1 cellular context compared by ENCODE assay signal in the genomic region with DNA sequence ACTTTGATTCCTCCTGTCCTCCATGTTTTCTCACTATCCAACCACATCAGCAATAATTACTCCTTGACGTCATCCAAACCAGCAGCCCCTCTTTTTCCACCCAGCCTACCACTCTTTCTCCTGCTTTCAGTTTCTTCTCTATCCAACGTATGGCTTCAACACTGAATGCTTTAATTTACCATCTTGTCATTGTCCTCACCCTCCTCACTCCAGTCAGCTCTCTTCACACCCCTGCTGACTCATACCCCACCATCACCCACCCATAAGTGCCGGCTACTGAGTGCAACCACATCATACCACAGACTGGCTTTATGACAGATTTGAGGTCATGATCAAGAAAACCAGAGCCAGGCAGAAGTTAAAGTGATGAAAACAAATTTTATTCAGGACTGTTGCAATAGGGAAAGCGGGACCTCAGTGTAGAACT.
TF ChIP-seq lines count a peak whose summit lies in the region.

No MANE protein-coding gene starts in this region.

TF ChIP-seq in HCT116, 20 proteins besides CTCF, POLR2A, EP300 and RAD21 (continued from another document):
- TF ChIP-seq, protein P1, sequence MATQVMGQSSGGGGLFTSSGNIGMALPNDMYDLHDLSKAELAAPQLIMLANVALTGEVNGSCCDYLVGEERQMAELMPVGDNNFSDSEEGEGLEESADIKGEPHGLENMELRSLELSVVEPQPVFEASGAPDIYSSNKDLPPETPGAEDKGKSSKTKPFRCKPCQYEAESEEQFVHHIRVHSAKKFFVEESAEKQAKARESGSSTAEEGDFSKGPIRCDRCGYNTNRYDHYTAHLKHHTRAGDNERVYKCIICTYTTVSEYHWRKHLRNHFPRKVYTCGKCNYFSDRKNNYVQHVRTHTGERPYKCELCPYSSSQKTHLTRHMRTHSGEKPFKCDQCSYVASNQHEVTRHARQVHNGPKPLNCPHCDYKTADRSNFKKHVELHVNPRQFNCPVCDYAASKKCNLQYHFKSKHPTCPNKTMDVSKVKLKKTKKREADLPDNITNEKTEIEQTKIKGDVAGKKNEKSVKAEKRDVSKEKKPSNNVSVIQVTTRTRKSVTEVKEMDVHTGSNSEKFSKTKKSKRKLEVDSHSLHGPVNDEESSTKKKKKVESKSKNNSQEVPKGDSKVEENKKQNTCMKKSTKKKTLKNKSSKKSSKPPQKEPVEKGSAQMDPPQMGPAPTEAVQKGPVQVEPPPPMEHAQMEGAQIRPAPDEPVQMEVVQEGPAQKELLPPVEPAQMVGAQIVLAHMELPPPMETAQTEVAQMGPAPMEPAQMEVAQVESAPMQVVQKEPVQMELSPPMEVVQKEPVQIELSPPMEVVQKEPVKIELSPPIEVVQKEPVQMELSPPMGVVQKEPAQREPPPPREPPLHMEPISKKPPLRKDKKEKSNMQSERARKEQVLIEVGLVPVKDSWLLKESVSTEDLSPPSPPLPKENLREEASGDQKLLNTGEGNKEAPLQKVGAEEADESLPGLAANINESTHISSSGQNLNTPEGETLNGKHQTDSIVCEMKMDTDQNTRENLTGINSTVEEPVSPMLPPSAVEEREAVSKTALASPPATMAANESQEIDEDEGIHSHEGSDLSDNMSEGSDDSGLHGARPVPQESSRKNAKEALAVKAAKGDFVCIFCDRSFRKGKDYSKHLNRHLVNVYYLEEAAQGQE (IDR thresholded peaks at IDR 0.05; ENCODE audit: low read depth), result no peak
- TF ChIP-seq, protein P2, sequence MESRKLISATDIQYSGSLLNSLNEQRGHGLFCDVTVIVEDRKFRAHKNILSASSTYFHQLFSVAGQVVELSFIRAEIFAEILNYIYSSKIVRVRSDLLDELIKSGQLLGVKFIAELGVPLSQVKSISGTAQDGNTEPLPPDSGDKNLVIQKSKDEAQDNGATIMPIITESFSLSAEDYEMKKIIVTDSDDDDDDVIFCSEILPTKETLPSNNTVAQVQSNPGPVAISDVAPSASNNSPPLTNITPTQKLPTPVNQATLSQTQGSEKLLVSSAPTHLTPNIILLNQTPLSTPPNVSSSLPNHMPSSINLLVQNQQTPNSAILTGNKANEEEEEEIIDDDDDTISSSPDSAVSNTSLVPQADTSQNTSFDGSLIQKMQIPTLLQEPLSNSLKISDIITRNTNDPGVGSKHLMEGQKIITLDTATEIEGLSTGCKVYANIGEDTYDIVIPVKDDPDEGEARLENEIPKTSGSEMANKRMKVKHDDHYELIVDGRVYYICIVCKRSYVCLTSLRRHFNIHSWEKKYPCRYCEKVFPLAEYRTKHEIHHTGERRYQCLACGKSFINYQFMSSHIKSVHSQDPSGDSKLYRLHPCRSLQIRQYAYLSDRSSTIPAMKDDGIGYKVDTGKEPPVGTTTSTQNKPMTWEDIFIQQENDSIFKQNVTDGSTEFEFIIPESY (IDR thresholded peaks at IDR 0.05; ENCODE audit: extremely low read depth, insufficient replicate concordance, low read length), result no peak
- TF ChIP-seq YY1 (IDR thresholded peaks at IDR 0.05; ENCODE audit: extremely low read depth, insufficient replicate concordance, low read depth, low read length), result no peak
